In genomic region chr5:143924926-143925325, GRCh38 we compare ENCODE assay signal across 8 cellular contexts.
DNase-seq lines count a peak whose midpoint lies in the region; ATAC-seq, FAIRE-seq and TF ChIP-seq lines count a peak whose summit lies in the region.
"Not testable (repeated sequence)": the region's sequence is repeated elsewhere in the genome, so short reads cannot be mapped to it uniquely, and the experiment has no call there.

No MANE protein-coding gene starts in this region.

- not testable (repeated sequence) for H2BK15ac ChIP-seq in H9 (ENCODE audit: low read depth, low read length); H1 (ENCODE audit: low read length); mesenchymal stem cell (ENCODE audit: low read depth, poor library complexity, severe bottlenecking)

- not testable (repeated sequence) for TF ChIP-seq CTCF in H9 (conservative IDR thresholded peaks at IDR 0.05); RWPE2 (IDR thresholded peaks at IDR 0.05; ENCODE audit: poor library complexity, severe bottlenecking); astrocyte (IDR thresholded peaks at IDR 0.05; ENCODE audit: insufficient read depth, low read depth, low read length); H1 (IDR thresholded peaks at IDR 0.05; ENCODE audit: control extremely low read depth in 1 of 3, insufficient read depth in 1 of 3, low read depth in 1 of 3, low read length in 3 of 3); osteocyte (IDR thresholded peaks at IDR 0.05)

- H3K36me3 Mint-ChIP-seq in H9 (ENCODE audit: insufficient read depth in 1 of 3, low read depth in 3 of 3); astrocyte (ENCODE audit: low read depth, unreplicated experiment); osteocyte (ENCODE audit: unreplicated experiment): not testable (repeated sequence)

- not testable (repeated sequence) for H3K27me3 Mint-ChIP-seq in H9 (ENCODE audit: low read depth); astrocyte (ENCODE audit: low read depth, unreplicated experiment); osteocyte (ENCODE audit: unreplicated experiment)

- TF ChIP-seq RAD21 in H1 (IDR thresholded peaks at IDR 0.05 in 1 of 2, conservative IDR thresholded peaks at IDR 0.05 in 1 of 2; ENCODE audit: low read depth in 2 of 2, low read length in 2 of 2), result not testable (repeated sequence)

- not testable (repeated sequence) for H3K23ac ChIP-seq in H9 (ENCODE audit: insufficient read length, low read depth, low read length); H1 (ENCODE audit: insufficient read length); mesenchymal stem cell (ENCODE audit: low read length in 2 of 2)

- not testable (repeated sequence) for H2BK20ac ChIP-seq in H9 (ENCODE audit: low read depth, low read length, poor library complexity, severe bottlenecking); H1 (ENCODE audit: low read length)

- H2AK5ac ChIP-seq in H9 (ENCODE audit: insufficient read length, low read length); H1 (ENCODE audit: low read depth, low read length); mesenchymal stem cell (ENCODE audit: low read length, severe bottlenecking): not testable (repeated sequence)

- not testable (repeated sequence) for TF ChIP-seq EP300 in H1 (IDR thresholded peaks at IDR 0.05; ENCODE audit: borderline replicate concordance in 1 of 2, low read depth in 2 of 2, low read length in 2 of 2)

- not testable (repeated sequence) for TF ChIP-seq POLR2A in H1 (IDR thresholded peaks at IDR 0.05; ENCODE audit: control extremely low read depth in 1 of 2, low read depth in 2 of 2, low read length in 2 of 2)

- H2BK12ac ChIP-seq in H9 (ENCODE audit: insufficient read length, low read depth, low read length); H1 (ENCODE audit: low read depth, low read length); mesenchymal stem cell (ENCODE audit: low read length in 2 of 2): not testable (repeated sequence)

- WGBS in H9 (ENCODE audit: extremely low coverage, insufficient read length, low lambda C conversion rate), result no CpG with 5 or more reads among the region's 4 CpGs
- 50% methylated on average over 3 of the region's 4 CpGs; no CpG with 5 or more reads in 1 of the 2 experiments for WGBS in H1 (ENCODE audit: extremely low coverage in 1 of 2, insufficient coverage in 1 of 2, insufficient read length in 1 of 2, insufficient replicate concordance in 2 of 2, low coverage in 1 of 2, low lambda C conversion rate in 2 of 2, missing lambda C conversion rate in 1 of 2), 2 experiments
- WGBS in mesenchymal stem cell, result 100% methylated on average over 2 of the region's 4 CpGs

- POLR2A ChIA-PET in H1 (lab: Charles Lee; ENCODE audit: partially characterized antibody), result not testable (repeated sequence)

- H3K9me3 ChIP-seq in H9 (ENCODE audit: control insufficient read depth, low read depth, low read length); HUES6 (ENCODE audit: control insufficient read depth, insufficient read depth, low read depth, low read length); RWPE2 (ENCODE audit: severe bottlenecking); astrocyte (ENCODE audit: insufficient read depth, low read depth, low read length); H1 (ENCODE audit: insufficient read depth in 2 of 2, low read depth in 1 of 2, low read length in 1 of 2); mesenchymal stem cell (ENCODE audit: control insufficient read depth, low read length): not testable (repeated sequence)

- H3K27ac ChIP-seq in ACC112 (ENCODE audit: low read depth, low read length) (peak overlapping the region; percentile 100; the same call in 1 of the 2 replicates), HUES6 (ENCODE audit: low read depth, low read length) (peak overlapping the region; percentile 55; the same call in 1 of the 2 replicates), RWPE2 (ENCODE audit: poor library complexity, severe bottlenecking) (peak overlapping the region; percentile 98)
- not testable (repeated sequence) for H3K27ac ChIP-seq in H9 (ENCODE audit: insufficient read length, low read depth, low read length); astrocyte (ENCODE audit: low read depth, low read length); H1 (ENCODE audit: low read depth, low read length); mesenchymal stem cell (ENCODE audit: low read length, poor library complexity, severe bottlenecking)

- H3K4me1 Mint-ChIP-seq in H9, result peaks cover 23 to 40% of the 10 kb centered on the region in 2 experiments
- H3K4me1 Mint-ChIP-seq in astrocyte (ENCODE audit: low read depth, unreplicated experiment), result peaks cover 39% of the 10 kb centered on the region
- H3K4me1 Mint-ChIP-seq in osteocyte (ENCODE audit: unreplicated experiment), result peaks cover 54% of the 10 kb centered on the region

- not testable (repeated sequence) for H3K4me2 ChIP-seq in H9 (ENCODE audit: insufficient read depth, insufficient read length, low read length); astrocyte (ENCODE audit: low read length); H1 (ENCODE audit: insufficient read depth in 1 of 2, low read depth in 2 of 2, low read length in 2 of 2); mesenchymal stem cell (ENCODE audit: low read length, poor library complexity, severe bottlenecking)

- H3K4me3 ChIP-seq in ACC112 (ENCODE audit: low read depth, low read length); HUES6 (ENCODE audit: low read depth, low read length); RWPE2 (ENCODE audit: severe bottlenecking); astrocyte (ENCODE audit: insufficient read depth, low read depth, low read length); H1 (ENCODE audit: extremely low read depth in 1 of 4, insufficient read depth in 2 of 4, low read depth in 3 of 4, low read length in 4 of 4); mesenchymal stem cell (ENCODE audit: insufficient read depth in 1 of 2, low read depth in 1 of 2, low read length in 2 of 2): not testable (repeated sequence)

- H3K23me2 ChIP-seq in H9 (ENCODE audit: insufficient read length, low read depth, low read length, poor library complexity, severe bottlenecking); H1 (ENCODE audit: low read depth, low read length): not testable (repeated sequence)

- H3K14ac ChIP-seq in H9 (ENCODE audit: insufficient read depth, low read length); H1 (ENCODE audit: insufficient read length); mesenchymal stem cell (ENCODE audit: low read length in 2 of 2): not testable (repeated sequence)

- not testable (repeated sequence) for H3K4me3 Mint-ChIP-seq in H9; astrocyte (ENCODE audit: unreplicated experiment); osteocyte (ENCODE audit: unreplicated experiment)

- not testable (repeated sequence) for H3K36me3 ChIP-seq in ACC112 (ENCODE audit: insufficient read depth, low read length); HUES6 (ENCODE audit: control insufficient read depth, insufficient read depth, low read length); RWPE2 (ENCODE audit: low read depth); astrocyte (ENCODE audit: insufficient read depth, low read length); H1 (ENCODE audit: control insufficient read depth in 2 of 4, insufficient read depth in 4 of 4, low read length in 3 of 4); mesenchymal stem cell (ENCODE audit: control insufficient read depth in 1 of 2, insufficient read depth in 2 of 2, low read depth in 1 of 2, low read length in 2 of 2)

- not testable (repeated sequence) for H3K79me2 ChIP-seq in ACC112 (ENCODE audit: control insufficient read depth, insufficient read depth, low read length, unreplicated experiment); H9 (ENCODE audit: insufficient read depth, low read length); astrocyte (ENCODE audit: insufficient read depth, low read length); H1 (ENCODE audit: control insufficient read depth in 1 of 2, insufficient read depth in 2 of 2, low read length in 2 of 2)

- not testable (repeated sequence) for H3K4ac ChIP-seq in H9 (ENCODE audit: low read depth, low read length); H1 (replicated peaks; ENCODE audit: insufficient read length, low read depth, low read length); mesenchymal stem cell (ENCODE audit: low read depth in 1 of 2, low read length in 2 of 2)

- DNase-seq in H9, result peak; percentile 57
- not testable (repeated sequence) for DNase-seq in RWPE2 (ENCODE audit: low spot score); astrocyte (ENCODE audit: low read depth); H1 (ENCODE audit: low read depth in 1 of 2, low spot score in 2 of 2); mesenchymal stem cell; osteocyte (ENCODE audit: extremely low spot score, unreplicated experiment)

- not testable (repeated sequence) for H4K20me1 ChIP-seq in H9 (ENCODE audit: control insufficient read depth, insufficient read depth, insufficient read length); astrocyte (ENCODE audit: insufficient read depth, low read length); H1 (replicated peaks in 1 of 2; ENCODE audit: control insufficient read depth in 1 of 2, insufficient read depth in 2 of 2, low read length in 2 of 2)

- not testable (repeated sequence) for H3T11ph ChIP-seq in H9 (ENCODE audit: low read length)

- CTCF ChIA-PET in H1 (lab: Charles Lee; ENCODE audit: partially characterized antibody), result not testable (repeated sequence)

- H2BK5ac ChIP-seq in H9 (ENCODE audit: insufficient read length, low read length); mesenchymal stem cell (ENCODE audit: low read depth, low read length, poor library complexity, severe bottlenecking): not testable (repeated sequence)
- H2BK5ac ChIP-seq in H1 (ENCODE audit: low read depth, low read length), result 0 out of 2 replicates have a peak overlapping the region, but pooled peaks have one; percentile 62

- not testable (repeated sequence) for H3K56ac ChIP-seq in H9 (ENCODE audit: insufficient read length, low read depth, low read length); H1 (replicated peaks; ENCODE audit: insufficient read length, low read depth, low read length)

- H3K9ac ChIP-seq in H9 (ENCODE audit: extremely low read depth, insufficient read length, low read length); HUES6 (ENCODE audit: low read length); astrocyte (ENCODE audit: low read length); H1 (replicated peaks in 1 of 4; ENCODE audit: extremely low read depth in 1 of 4, low read depth in 3 of 4, low read length in 3 of 4): not testable (repeated sequence)
- H3K9ac ChIP-seq in mesenchymal stem cell (ENCODE audit: low read length), result peak overlapping the region; percentile 77

- ATAC-seq in RWPE2 (ENCODE audit: low read depth), result not testable (repeated sequence)

- not testable (repeated sequence) for H3K79me1 ChIP-seq in H9 (ENCODE audit: insufficient read depth, low read depth, low read length, poor library complexity, severe bottlenecking); H1 (ENCODE audit: low read depth, low read length); mesenchymal stem cell (replicated peaks; ENCODE audit: low read length, poor library complexity, severe bottlenecking)

- H2BK120ac ChIP-seq in H9 (ENCODE audit: low read depth, low read length, poor library complexity, severe bottlenecking); H1 (replicated peaks; ENCODE audit: low read depth, low read length); mesenchymal stem cell (ENCODE audit: low read depth, low read length): not testable (repeated sequence)

- peak overlapping the region in 1 of 3 experiments; percentile 88; a peak in 1 of 7 replicates for H3K27ac Mint-ChIP-seq in H9
- peak overlapping the region; percentile 9 for H3K27ac Mint-ChIP-seq in astrocyte (ENCODE audit: unreplicated experiment)
- H3K27ac Mint-ChIP-seq in osteocyte (ENCODE audit: unreplicated experiment), result peak overlapping the region; percentile 90

- not testable (repeated sequence) for H4K8ac ChIP-seq in H9 (replicated peaks; ENCODE audit: insufficient read length, low read depth, low read length); H1 (ENCODE audit: extremely low read depth, insufficient read depth, low read length); mesenchymal stem cell (ENCODE audit: low read length)

- not testable (repeated sequence) for H2AFZ ChIP-seq in ACC112 (ENCODE audit: low read length, unreplicated experiment); H9 (ENCODE audit: low read length); astrocyte (ENCODE audit: low read depth, low read length); H1 (ENCODE audit: low read length); mesenchymal stem cell (ENCODE audit: low read depth, low read length)

- not testable (repeated sequence) for H3K9me3 Mint-ChIP-seq in H9; astrocyte (ENCODE audit: unreplicated experiment); osteocyte (ENCODE audit: unreplicated experiment)

- H4K91ac ChIP-seq in H9 (ENCODE audit: insufficient read length, low read depth, low read length); H1 (replicated peaks; ENCODE audit: insufficient read length, low read length); mesenchymal stem cell (ENCODE audit: low read length): not testable (repeated sequence)

- H3K27me3 ChIP-seq in ACC112 (ENCODE audit: insufficient read depth, low read length); H9 (ENCODE audit: insufficient read depth, low read length); HUES6 (ENCODE audit: control insufficient read depth, insufficient read depth, low read length); RWPE2 (ENCODE audit: insufficient read depth, poor library complexity, severe bottlenecking); astrocyte (ENCODE audit: insufficient read depth, low read length); H1 (replicated peaks in 1 of 4; ENCODE audit: control insufficient read depth in 3 of 4, extremely low read depth in 1 of 4, insufficient read depth in 3 of 4, low read length in 3 of 4); mesenchymal stem cell (ENCODE audit: control insufficient read depth in 1 of 2, insufficient read depth in 1 of 2, low read length in 2 of 2): not testable (repeated sequence)

- H4K5ac ChIP-seq in H9 (ENCODE audit: insufficient read length, low read depth, low read length); H1 (ENCODE audit: insufficient read length, low read depth, low read length): not testable (repeated sequence)

- not testable (repeated sequence) for H3K18ac ChIP-seq in H9 (ENCODE audit: insufficient read length, low read depth, low read length); H1 (ENCODE audit: extremely low read depth, low read length); mesenchymal stem cell (ENCODE audit: low read depth in 1 of 2, low read length in 2 of 2)

- H3K4me1 ChIP-seq in ACC112 (ENCODE audit: control insufficient read depth, insufficient read depth, low read length, unreplicated experiment) (peaks cover 46% of the 10 kb centered on the region), HUES6 (ENCODE audit: control insufficient read depth, insufficient read depth, low read length) (peaks cover 30% of the 10 kb centered on the region), RWPE2 (ENCODE audit: insufficient read depth, poor library complexity, severe bottlenecking) (peaks cover 44% of the 10 kb centered on the region), astrocyte (ENCODE audit: insufficient read depth, low read length) (peaks cover 36% of the 10 kb centered on the region)
- H3K4me1 ChIP-seq in H9 (ENCODE audit: insufficient read depth, low read length); H1 (replicated peaks in 1 of 4; ENCODE audit: control insufficient read depth in 3 of 4, insufficient read depth in 4 of 4, low read length in 3 of 4); mesenchymal stem cell (ENCODE audit: control insufficient read depth, insufficient read depth, low read depth, low read length): not testable (repeated sequence)

- not testable (repeated sequence) for FAIRE-seq in astrocyte (lab: Jason Lieb, UNC); H1 (lab: Jason Lieb, UNC)
